1 cellular context compared by ENCODE assay signal in the genomic region with DNA sequence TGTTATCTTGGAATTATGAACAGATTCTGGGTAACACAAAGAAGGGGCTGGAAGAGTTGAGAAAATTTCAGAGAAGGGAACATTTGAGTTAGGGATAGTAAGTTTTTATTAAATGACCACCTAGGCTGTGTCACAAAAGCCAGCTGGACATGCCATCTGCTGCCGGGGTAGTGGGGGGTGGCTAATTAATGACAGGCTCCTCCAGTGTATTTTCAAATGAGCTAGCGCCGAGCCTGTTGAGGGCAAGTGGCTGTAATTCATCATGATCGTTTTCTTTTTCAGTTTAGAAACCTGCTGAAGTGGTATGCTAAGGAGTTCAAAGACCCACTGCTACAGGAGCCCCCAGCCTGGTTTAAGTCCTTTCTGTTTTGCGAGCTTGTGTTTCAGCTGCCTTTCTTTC.
TF ChIP-seq lines count a peak whose summit lies in the region.

No MANE protein-coding gene starts in this region.

TF ChIP-seq in A549, 52 proteins besides CTCF, POLR2A, EP300 and RAD21 (continued from another document):
- no peak for TF ChIP-seq HMGXB4 (CRISPR knock-in tag; IDR thresholded peaks at IDR 0.05; ENCODE audit: borderline replicate concordance)
- no peak for TF ChIP-seq RNF2 (IDR thresholded peaks at IDR 0.05; ENCODE audit: borderline replicate concordance, low read depth)
- TF ChIP-seq EHF (CRISPR knock-in tag; IDR thresholded peaks at IDR 0.05) = no peak
- no peak for TF ChIP-seq HOXA7 (CRISPR knock-in tag; IDR thresholded peaks at IDR 0.05)
- no peak for TF ChIP-seq HEYL (CRISPR knock-in tag; IDR thresholded peaks at IDR 0.05)
- no peak for TF ChIP-seq E2F6 (IDR thresholded peaks at IDR 0.05; ENCODE audit: borderline replicate concordance, low read depth)
- no peak for TF ChIP-seq CBX2 (IDR thresholded peaks at IDR 0.05; ENCODE audit: borderline replicate concordance, low read depth)
- no peak for TF ChIP-seq HOXB5 (CRISPR knock-in tag; IDR thresholded peaks at IDR 0.05)
- no peak for TF ChIP-seq REST (IDR thresholded peaks at IDR 0.05)
- TF ChIP-seq, protein P1, sequence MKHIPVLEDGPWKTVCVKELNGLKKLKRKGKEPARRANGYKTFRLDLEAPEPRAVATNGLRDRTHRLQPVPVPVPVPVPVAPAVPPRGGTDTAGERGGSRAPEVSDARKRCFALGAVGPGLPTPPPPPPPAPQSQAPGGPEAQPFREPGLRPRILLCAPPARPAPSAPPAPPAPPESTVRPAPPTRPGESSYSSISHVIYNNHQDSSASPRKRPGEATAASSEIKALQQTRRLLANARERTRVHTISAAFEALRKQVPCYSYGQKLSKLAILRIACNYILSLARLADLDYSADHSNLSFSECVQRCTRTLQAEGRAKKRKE (CRISPR knock-in tag; IDR thresholded peaks at IDR 0.05; ENCODE audit: low read depth) = no peak
- no peak for TF ChIP-seq NPAS2 (CRISPR knock-in tag; IDR thresholded peaks at IDR 0.05; ENCODE audit: borderline replicate concordance)
- no peak for TF ChIP-seq FOSL2 (IDR thresholded peaks at IDR 0.05)
- TF ChIP-seq FOSL2 (CRISPR knock-in tag; IDR thresholded peaks at IDR 0.05) = no peak
- TF ChIP-seq NFE2L2 (conservative IDR thresholded peaks at IDR 0.05; ENCODE audit: low read length) = no peak
- no peak for TF ChIP-seq EHMT2 (IDR thresholded peaks at IDR 0.05; ENCODE audit: low read depth)
- no peak for TF ChIP-seq FOXS1 (CRISPR knock-in tag; IDR thresholded peaks at IDR 0.05)
